ENCODE assay signal across 14 cellular contexts in the genomic region with DNA sequence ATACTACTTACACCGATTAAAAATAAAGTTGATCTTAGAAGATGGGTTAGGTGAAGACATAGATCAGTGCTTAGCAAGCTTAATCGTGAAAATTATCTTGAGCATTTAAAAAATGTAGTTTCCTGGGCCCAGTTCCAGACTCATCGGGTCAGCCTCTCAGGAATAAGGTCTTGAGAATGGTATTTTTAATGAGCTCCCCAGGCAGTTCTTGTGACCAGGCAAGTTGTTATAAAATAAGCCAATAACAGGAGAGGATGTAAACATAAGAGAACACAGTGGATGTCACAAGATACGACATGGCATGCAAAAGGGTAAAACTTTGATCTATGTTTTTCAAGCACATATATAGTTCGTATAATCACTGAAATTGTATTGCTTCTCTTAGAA.
DNase-seq lines count a peak whose midpoint lies in the region; TF ChIP-seq lines count a peak whose summit lies in the region.
"Had no signal": no experiment of that assay in that cellular context is flagged by ENCODE, and none has a peak within 500 bp of the region (broad histone marks: within the 10 kb centered on the region; RNA-seq: fewer than 3 reads in every experiment).

No MANE protein-coding gene starts in this region.

- TF ChIP-seq POLR2A in vagina (IDR thresholded peaks at IDR 0.05), result no peak

- WGBS in hepatocyte (ENCODE audit: low lambda C conversion rate, missing lambda C conversion rate), result 48% methylated on average over 5 of the region's 5 CpGs

- peaks cover 12% of the 10 kb centered on the region for H3K4me1 ChIP-seq in hepatocyte (ENCODE audit: insufficient read depth)
- no peaks in the 10 kb centered on the region for H3K4me1 ChIP-seq in vagina
- H3K4me1 ChIP-seq: adrenal gland had no signal

- no peak for TF ChIP-seq CTCF in VCaP (conservative IDR thresholded peaks at IDR 0.05)
- TF ChIP-seq CTCF in hepatocyte (IDR thresholded peaks at IDR 0.05; ENCODE audit: poor library complexity), result no peak
- no peak for TF ChIP-seq CTCF in vagina (IDR thresholded peaks at IDR 0.05)

- peak; percentile 39 for DNase-seq in GM04504 (ENCODE audit: low read depth)
- DNase-seq in hepatocyte (ENCODE audit: low spot score), result no peak
- DNase-seq in vagina (ENCODE audit: extremely low spot score in 2 of 2), result no peak
- no peak for DNase-seq in MV-4-11 (lab: John Stamatoyannopoulos, UW)
- DNase-seq in NCI-H146 treated with DMSO at 0.1 percent for 48 hours (lab: John Stamatoyannopoulos, UW; ENCODE audit: unreplicated experiment), result no peak
- no peak for DNase-seq in DMS53 (lab: John Stamatoyannopoulos, UW)
- DNase-seq: adrenal gland, cerebellar nuclear complex, NCI-H2029, NCI-H526 treated with DMSO at 0.1 percent for 48 hours, ovary, SJCRH30 had no signal

- no peaks in the 10 kb centered on the region for H3K36me3 ChIP-seq in hepatocyte (replicated peaks; ENCODE audit: insufficient read depth, low read depth)
- H3K36me3 ChIP-seq in vagina, result no peaks in the 10 kb centered on the region
- H3K36me3 ChIP-seq: adrenal gland, ovary, SJCRH30 had no signal

- no peaks in the 10 kb centered on the region for H3K79me2 ChIP-seq in hepatocyte

- H3K27ac ChIP-seq in VCaP, result peak overlapping the region; percentile 79
- peak overlapping the region; percentile 26 for H3K27ac ChIP-seq in hepatocyte
- peak overlapping the region; percentile 34 for H3K27ac ChIP-seq in vagina
- H3K27ac ChIP-seq: adrenal gland, ovary, SJCRH30 had no signal

- H3K27me3 ChIP-seq in hepatocyte (no peaks in the 10 kb centered on the region), vagina (no peaks in the 10 kb centered on the region)
- H3K27me3 ChIP-seq: adrenal gland, ovary, SJCRH30 had no signal

- H4K20me1 ChIP-seq in hepatocyte (ENCODE audit: insufficient read depth, poor library complexity, severe bottlenecking), result no peaks in the 10 kb centered on the region

- no peak overlapping the region for H3K4me2 ChIP-seq in hepatocyte

- H3K4me3 ChIP-seq in hepatocyte (no peak overlapping the region), vagina (peak overlapping the region in 1 of 2 donors; percentile 4)
- H3K4me3 ChIP-seq: adrenal gland, ovary, SJCRH30, skin epidermis had no signal

- no peaks in the 10 kb centered on the region for H3K9me2 ChIP-seq in hepatocyte (replicated peaks; ENCODE audit: insufficient read depth)

- no peak overlapping the region for H2AFZ ChIP-seq in hepatocyte

- H3K9me3 ChIP-seq in hepatocyte (ENCODE audit: low read depth) (no peaks in the 10 kb centered on the region), vagina (no peaks in the 10 kb centered on the region)
- H3K9me3 ChIP-seq: adrenal gland, ovary, SJCRH30 had no signal

- intact Hi-C loops in vagina (cut with DNase I), result no loop called here

Comparison
In these comparisons a context has a peak if more than half of its experiments do, and no peak if none do; other contexts are left out.
1. H3K27ac ChIP-seq: peak in every context shown above with its lines; median percentile 79 in VCaP; 34 in vagina; 26 in hepatocyte.